ENCODE assay signal across 10 cellular contexts in genomic region chr1:235892080-235892670, GRCh38. TPM values are rescaled to one million over a fixed set of nuclear protein-coding genes. Genes with fewer than 3 reads are reported as not detected.
A peak's percentile ranks its signal among the peaks of the same experiment; 100 is the strongest.
DNase-seq lines count a peak whose midpoint lies in the region; ATAC-seq, FAIRE-seq and TF ChIP-seq lines count a peak whose summit lies in the region.
"Had no signal": no experiment of that assay in that cellular context is flagged by ENCODE, and none has a peak within 500 bp of the region (broad histone marks: within the 10 kb centered on the region; RNA-seq: fewer than 3 reads in every experiment).

No MANE protein-coding gene starts in this region.

- CTCF ChIA-PET in HepG2 (lab: Yijun Ruan, JAX; ENCODE audit: low intra/inter-chr PET ratio, low total read pairs): no interaction called here

- H3K9me3 ChIP-seq in HepG2 (ENCODE audit: low read length): no peaks in the 10 kb centered on the region
- H3K9me3 ChIP-seq: psoas muscle had no signal

- no peak for TF ChIP-seq EP300 in HepG2 (IDR thresholded peaks at IDR 0.05; ENCODE audit: low read depth in 2 of 2, low read length in 2 of 2)
- no peak for TF ChIP-seq EP300 in HepG2 (CRISPR knock-in tag; IDR thresholded peaks at IDR 0.05; ENCODE audit: borderline replicate concordance)

- peaks cover 26% of the 10 kb centered on the region for H3K4me1 ChIP-seq in HepG2 (ENCODE audit: insufficient read depth, low read length)
- H3K4me1 ChIP-seq: psoas muscle had no signal

- peak overlapping the region; percentile 62 for H3K4me2 ChIP-seq in HepG2 (ENCODE audit: low read depth, low read length)

- in situ Hi-C loops in HepG2 (cut with HindIII; ENCODE audit: extremely low pct_ligation_motif_present, low pct_unique_long_range_greater_than_20kb): no loop called here

- DNase-seq in CD1c-positive myeloid dendritic cell (ENCODE audit: extremely low spot score) (peak; percentile 49), HepG2 (ENCODE audit: low spot score) (no peak), SW480 (ENCODE audit: low spot score) (no peak), iPS-NIHi7 (ENCODE audit: extremely low spot score) (no peak), NOMO-1 treated with dmso at 0.1 percent for 144 hours (lab: John Stamatoyannopoulos, UW; ENCODE audit: unreplicated experiment) (no peak)
- DNase-seq: NCI-H226, psoas muscle had no signal

- no peaks in the 10 kb centered on the region for H3K79me2 ChIP-seq in HepG2 (ENCODE audit: insufficient read depth, low read length)

- no peaks in the 10 kb centered on the region for H3K27me3 ChIP-seq in HepG2 (ENCODE audit: control insufficient read depth in 1 of 2, insufficient read depth in 2 of 2, low read length in 2 of 2)

- intact Hi-C loops in HepG2 (cut with micrococcal nuclease; ENCODE audit: unreplicated experiment): no loop called here

- peak; percentile 33 for ATAC-seq in GM19025 (IDR thresholded peaks at IDR 0.05; ENCODE audit: low read depth, unreplicated experiment)
- ATAC-seq in HG03066 (IDR thresholded peaks at IDR 0.05; ENCODE audit: low read depth, unreplicated experiment): peak; percentile 38
- peak; percentile 50 for ATAC-seq in HepG2
- no peak for ATAC-seq in HG02885 (IDR thresholded peaks at IDR 0.05; ENCODE audit: poor library complexity, unreplicated experiment)
- ATAC-seq: psoas muscle had no signal

- 19% methylated on average over 7 of the region's 7 CpGs for WGBS in HepG2 (ENCODE audit: low lambda C conversion rate)

- TF ChIP-seq CTCF in HepG2 (CRISPR knock-in tag; IDR thresholded peaks at IDR 0.05): no peak

- no peaks in the 10 kb centered on the region for H4K20me1 ChIP-seq in HepG2 (ENCODE audit: insufficient read depth, low read length)

- TF ChIP-seq POLR2A in HepG2 (IDR thresholded peaks at IDR 0.05; ENCODE audit: insufficient read depth in 1 of 2, low read depth in 2 of 2, low read length in 2 of 2): no peak

- POLR2A ChIA-PET in HepG2 (lab: Yijun Ruan, JAX): no interaction called here

- H3K27ac ChIP-seq in HepG2 (ENCODE audit: extremely low read length, insufficient read depth, low read length): peak overlapping the region; percentile 27
- H3K27ac ChIP-seq: psoas muscle had no signal

- H3K36me3 ChIP-seq in HepG2 (replicated peaks in 1 of 2; ENCODE audit: control insufficient read depth in 1 of 2, insufficient read depth in 2 of 2, low read length in 2 of 2): no peaks in the 10 kb centered on the region

- no peak overlapping the region for H3K4me3 ChIP-seq in HepG2 (replicated peaks in 1 of 3; ENCODE audit: insufficient read depth in 1 of 3, low read depth in 2 of 3, low read length in 3 of 3)
- H3K4me3 ChIP-seq: psoas muscle had no signal

- no peak overlapping the region for H2AFZ ChIP-seq in HepG2 (ENCODE audit: low read length)

- no TSS peak for BruUV-seq in HepG2 (replicated peaks; lab: Mats Ljungman, UMichigan)

- no peak overlapping the region for H3K9ac ChIP-seq in HepG2 (ENCODE audit: insufficient read depth, low read depth, low read length)

- FAIRE-seq in HepG2 (lab: Jason Lieb, UNC): no peak

- no peak for TF ChIP-seq RAD21 in HepG2 (CRISPR knock-in tag; IDR thresholded peaks at IDR 0.05)

TF ChIP-seq in HepG2, 621 proteins besides CTCF, POLR2A, EP300 and RAD21:
- TF ChIP-seq BCL3 (CRISPR knock-in tag; IDR thresholded peaks at IDR 0.05) (0 out of 2 replicates have a peak, but pooled peaks have one; percentile 10), HNRNPUL1 (IDR thresholded peaks at IDR 0.05; ENCODE audit: low read depth, low read length) (no peak)

RNA-seq across cellular contexts. Expression of gene LYST, which starts 25.5 kb away (rescaled TPM):
- total RNA-seq in HepG2 (2016; rRNA removed; fragmentation: Illumina TruSeq; extraction: Trizol): 2.5 and 2.7 TPM in 2 replicates
- 2.5 and 2.8 TPM in 2 replicates for total RNA-seq in HepG2 (2016; cell fraction: cytosol; rRNA removed; fragmentation: Illumina TruSeq; extraction: Trizol; ENCODE audit: low read depth)
- total RNA-seq in HepG2 (2016; cell fraction: insoluble cytoplasmic fraction; rRNA removed; fragmentation: Illumina TruSeq; extraction: Trizol): 2.8 and 3.0 TPM in 2 replicates
- 1.3 and 1.6 TPM in 2 replicates for total RNA-seq in HepG2 (2016; cell fraction: membrane; rRNA removed; fragmentation: Illumina TruSeq; extraction: Trizol)
- total RNA-seq in HepG2 (2016; cell fraction: nucleus; rRNA removed; fragmentation: Illumina TruSeq; extraction: Trizol): 5.8 and 6.4 TPM in 2 replicates
- 0.91 and 1.3 TPM in 2 replicates for polyA plus RNA-seq in HepG2 (2011; rRNA removed)
- polyA plus RNA-seq in HepG2 (2011; cell fraction: cytosol; rRNA removed): 0.55 and 1.0 TPM in 2 replicates
- polyA plus RNA-seq in HepG2 (2011; cell fraction: nucleus; rRNA removed): 1.5 and 1.6 TPM in 2 replicates
- 0.80 and 0.81 TPM in 2 replicates for polyA plus RNA-seq in HepG2 (2012)
- 2.1 and 2.9 TPM in 2 replicates for polyA plus RNA-seq in HepG2 (2016; cell fraction: cytosol; fragmentation: Illumina TruSeq; extraction: Trizol; ENCODE audit: low read depth)
- 2.1 and 2.2 TPM in 2 replicates for polyA plus RNA-seq in HepG2 (2016; cell fraction: insoluble cytoplasmic fraction; fragmentation: Illumina TruSeq; extraction: Trizol; ENCODE audit: low read depth)
- polyA plus RNA-seq in HepG2 (2016; cell fraction: membrane; fragmentation: Illumina TruSeq; extraction: Trizol; ENCODE audit: low read depth): 1.7 and 1.8 TPM in 2 replicates
- polyA plus RNA-seq in HepG2 (2016; cell fraction: nucleus; fragmentation: Illumina TruSeq; extraction: Trizol; ENCODE audit: insufficient read depth, low read depth): 3.3 and 5.1 TPM in 2 replicates
- 1.4 and 4.8 TPM in 2 replicates for polyA minus RNA-seq in HepG2 (2011; rRNA and poly(A)+ RNA removed; ENCODE audit: low replicate concordance)
- 2.0 and 2.5 TPM in 2 replicates for polyA minus RNA-seq in HepG2 (2011; cell fraction: cytosol; rRNA and poly(A)+ RNA removed)
- polyA minus RNA-seq in HepG2 (2011; cell fraction: nucleus; rRNA and poly(A)+ RNA removed): 7.7 and 8.7 TPM in 2 replicates
